Comparison of ENCODE assay signal across 14 cellular contexts in genomic region chr13:51542358-51542972, GRCh38. TPM values are rescaled to one million over a fixed set of nuclear protein-coding genes. Genes with fewer than 3 reads are reported as not detected.
DNase-seq lines count a peak whose midpoint lies in the region; ATAC-seq, FAIRE-seq and TF ChIP-seq lines count a peak whose summit lies in the region.
"Had no signal": no experiment of that assay in that cellular context is flagged by ENCODE, and none has a peak within 500 bp of the region (broad histone marks: within the 10 kb centered on the region; RNA-seq: fewer than 3 reads in every experiment).

No MANE protein-coding gene starts in this region.

- H3K4me3 ChIP-seq in GM23248 (no peak overlapping the region), SJCRH30 (peak overlapping the region; percentile 47), pancreas (peak overlapping the region in 2 of 4 donors; percentile 1 to 5), Peyer's patch (no peak overlapping the region)

- H4K20me1 ChIP-seq in GM23248 (ENCODE audit: insufficient read depth) = no peaks in the 10 kb centered on the region

- H3F3A ChIP-seq in GM23248 (ENCODE audit: insufficient read depth) = peaks cover 9% of the 10 kb centered on the region; the same call in 1 of the 2 replicates

- intact Hi-C loops in pancreas (cut with DNase I) = no loop called here

- 34 to 44% methylated on average over 7 of the region's 7 CpGs for WGBS in GM23248 (ENCODE audit: low coverage in 1 of 2, low lambda C conversion rate in 2 of 2, missing lambda C conversion rate in 2 of 2), 2 experiments
- WGBS in pancreas, 2 donors = 16 to 20% methylated on average over 7 of the region's 7 CpGs

- H3K27me3 ChIP-seq in GM23248 (replicated peaks; ENCODE audit: insufficient read depth) (no peaks in the 10 kb centered on the region), SJCRH30 (no peaks in the 10 kb centered on the region), foreskin keratinocyte (no peaks in the 10 kb centered on the region), pancreas (no peaks in the 10 kb centered on the region), Peyer's patch (no peaks in the 10 kb centered on the region)

- H3K9me3 ChIP-seq in GM23248 (ENCODE audit: low read depth) (no peaks in the 10 kb centered on the region), SJCRH30 (replicated peaks) (no peaks in the 10 kb centered on the region), pancreas (no peaks in the 10 kb centered on the region), Peyer's patch (no peaks in the 10 kb centered on the region)

- in situ Hi-C loops in GM23248 (cut with MboI) = no loop called here

- TF ChIP-seq POLR2A in Peyer's patch (IDR thresholded peaks at IDR 0.05) = no peak

- H3K27ac ChIP-seq in GM23248 (no peak overlapping the region), SJCRH30 (no peak overlapping the region), foreskin keratinocyte (no peak overlapping the region), pancreas (peak overlapping the region in 1 of 4 donors; percentile 10), Peyer's patch (no peak overlapping the region)

- no peaks in the 10 kb centered on the region for H3K79me2 ChIP-seq in GM23248 (ENCODE audit: insufficient read depth)

- ATAC-seq in foreskin keratinocyte (peak; percentile 51), pancreas (peak; percentile 76 to 90 (median 86))
- ATAC-seq: stimulated activated memory B cell treated with anti-CD40 and anti-IgM and Interleukin-4, amounts not matched to agents 10 μg/mL and 1 μg/mL and 100 μg/mL, for 72 hours had no signal

- TF ChIP-seq CTCF in foreskin keratinocyte (conservative IDR thresholded peaks at IDR 0.05) (no peak), pancreas (IDR thresholded peaks at IDR 0.05) (no peak), Peyer's patch (IDR thresholded peaks at IDR 0.05) (no peak)

- peak; percentile 60 for DNase-seq in GM23248
- DNase-seq in SJCRH30 = peak; percentile 39 to 64
- no peak for DNase-seq in foreskin keratinocyte
- DNase-seq in pancreas = peak in 2 of 6 donors; percentile 17 to 30
- no peak for DNase-seq in NCI-H1092 (lab: John Stamatoyannopoulos, UW)
- DNase-seq in NCI-H526 treated with DMSO at 0.1 percent for 48 hours (lab: John Stamatoyannopoulos, UW) = no peak
- DNase-seq in NOMO-1 treated with DMSO at 0.1 percent for 48 hours (lab: John Stamatoyannopoulos, UW; ENCODE audit: unreplicated experiment) = no peak
- no peak for DNase-seq in Peyer's patch
- DNase-seq: activated CD4-positive, alpha-beta T cell treated with anti-CD3 and anti-CD28 coated beads for 1 hour; CD8-positive, alpha-beta memory T cell; central memory CD4-positive, alpha-beta T cell; glutamatergic neuron; NCI-H187 treated with DMSO at 0.1 percent for 48 hours had no signal

- H3K9me2 ChIP-seq in GM23248 (ENCODE audit: insufficient read depth) = no peaks in the 10 kb centered on the region

- H3K9ac ChIP-seq in GM23248 = no peak overlapping the region

- peak overlapping the region; percentile 55 for H2AFZ ChIP-seq in GM23248

- no peak for FAIRE-seq in pancreas (lab: Jason Lieb, UNC)

- peak overlapping the region; percentile 18 for H3K4me2 ChIP-seq in GM23248 (ENCODE audit: unreplicated experiment)

- H3K4me1 ChIP-seq in GM23248 (ENCODE audit: insufficient read depth) (peaks cover 27% of the 10 kb centered on the region), SJCRH30 (peaks cover 13% of the 10 kb centered on the region), foreskin keratinocyte (peaks cover 14% of the 10 kb centered on the region), pancreas (peaks cover 0 to 17% (median 0%) of the 10 kb centered on the region in 3 donors), Peyer's patch (no peaks in the 10 kb centered on the region)

- H3K36me3 ChIP-seq in GM23248 (ENCODE audit: low read depth) (no peaks in the 10 kb centered on the region), SJCRH30 (no peaks in the 10 kb centered on the region), pancreas (no peaks in the 10 kb centered on the region), Peyer's patch (no peaks in the 10 kb centered on the region)

RNA-seq across cellular contexts. Expression of gene WDFY2, which starts 41.8 kb away (rescaled TPM):
- total RNA-seq in GM23248 (2014; rRNA removed; shearing (Covaris generic)) = 6.9 and 17.1 TPM in 2 replicates
- polyA plus RNA-seq in GM23248 (2016; fragmentation: Nextera tagmentation; extraction: Ambion mirVana) (11.5 and 14.2 TPM in 2 replicates), foreskin keratinocyte (9.2 and 11.1 TPM in 2 replicates), pancreas (10 to 100 TPM; 11.4 to 16.3 TPM)
- 11.2 and 13.2 TPM in 2 replicates for total RNA-seq in SJCRH30 (2014; rRNA removed; shearing (Covaris generic))
- total RNA-seq in foreskin keratinocyte (21.5 and 23.6 TPM in 2 replicates), pancreas (10 to 100 TPM; 16.0 to 25.2 (median 17.5) TPM), Peyer's patch (10 to 100 TPM in 2 of 4 donors, 1 to 10 TPM in 2; 6.0 to 11.3 (median 9.7) TPM)

Comparison
In these comparisons a context has a peak if more than half of its experiments do, and no peak if none do; other contexts are left out.
1. DNase-seq: peak in GM23248 (single experiment) and SJCRH30 (2 of 2); none in foreskin keratinocyte (0 of 2), NCI-H1092 (single experiment), NCI-H526 treated with DMSO at 0.1 percent for 48 hours (single experiment), NOMO-1 treated with DMSO at 0.1 percent for 48 hours (single experiment) and Peyer's patch (0 of 3).